Comparison of ENCODE assay signal across 20 cellular contexts in the genomic region with DNA sequence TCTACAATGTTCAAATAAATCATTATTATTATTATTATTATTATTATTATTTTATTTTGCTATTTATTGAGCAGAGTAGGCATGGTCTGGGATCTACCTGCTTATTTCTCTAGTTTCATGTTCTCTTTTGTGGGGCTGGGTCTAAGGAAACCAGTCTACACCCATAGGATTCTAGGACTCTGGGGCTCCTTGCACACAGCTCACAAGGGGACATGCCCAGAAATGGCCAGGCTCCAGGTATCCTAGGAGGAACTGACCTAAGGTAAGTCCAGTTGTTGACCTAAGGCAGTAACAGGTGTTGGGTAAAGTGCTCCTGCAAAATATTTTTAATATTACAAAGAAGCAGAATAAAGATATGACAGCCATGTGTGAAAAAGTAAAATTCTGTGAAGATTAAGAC.
DNase-seq lines count a peak whose midpoint lies in the region; ATAC-seq and TF ChIP-seq lines count a peak whose summit lies in the region.
"Had no signal": no experiment of that assay in that cellular context is flagged by ENCODE, and none has a peak within 500 bp of the region (broad histone marks: within the 10 kb centered on the region; RNA-seq: fewer than 3 reads in every experiment).

No MANE protein-coding gene starts in this region.

- ATAC-seq in activated B cell treated with CpG ODN at 0.5 μM for 24 hours (ENCODE audit: low read depth) (no peak), GM21619 (IDR thresholded peaks at IDR 0.05; ENCODE audit: unreplicated experiment) (no peak), GM19328 (IDR thresholded peaks at IDR 0.05; ENCODE audit: unreplicated experiment) (no peak), lower lobe of right lung (no peak)

- H3K9me3 ChIP-seq in OCI-LY3 (ENCODE audit: insufficient read depth, low read length) (no peaks in the 10 kb centered on the region), lower lobe of right lung (no peaks in the 10 kb centered on the region)
- H3K9me3 ChIP-seq: Peyer's patch had no signal

- H3K4me2 ChIP-seq in OCI-LY3 (ENCODE audit: low read length) = peak overlapping the region; percentile 57

- no peaks in the 10 kb centered on the region for H4K20me1 ChIP-seq in OCI-LY3 (ENCODE audit: insufficient read depth, low read length)
- H4K20me1 ChIP-seq: BLaER1 treated with 17β-estradiol and CSF1 and Interleukin-3, amounts not matched to agents 10 nM and 100 nM had no signal

- H3K4me1 ChIP-seq in OCI-LY3 (ENCODE audit: low read length) (peaks cover 96% of the 10 kb centered on the region), lower lobe of right lung (peaks cover 21% of the 10 kb centered on the region)

- H3K27ac Mint-ChIP-seq in Calu3 (ENCODE audit: unreplicated experiment) (peak overlapping the region; percentile 100), activated B cell treated with CpG ODN at 0.5 μM for 24 hours (peak overlapping the region; percentile 37), nephron (peak overlapping the region in 2 of 3 experiments; percentile 16 to 51)
- H3K27ac Mint-ChIP-seq: CD4-positive, alpha-beta memory T cell had no signal

- H3K27ac ChIP-seq in OCI-LY3 (ENCODE audit: low read length) (peak overlapping the region; percentile 98), lower lobe of right lung (no peak overlapping the region)

- H3K27me3 Mint-ChIP-seq in Calu3 (ENCODE audit: unreplicated experiment) = no peaks in the 10 kb centered on the region
- H3K27me3 Mint-ChIP-seq in activated B cell treated with CpG ODN at 0.5 μM for 24 hours = no peaks in the 10 kb centered on the region
- no peaks in the 10 kb centered on the region for H3K27me3 Mint-ChIP-seq in nephron (ENCODE audit: low read depth)
- H3K27me3 Mint-ChIP-seq: CD4-positive, alpha-beta memory T cell had no signal

- TF ChIP-seq CTCF in Calu3 (IDR thresholded peaks at IDR 0.05; ENCODE audit: unreplicated experiment) (no peak), OCI-LY3 (IDR thresholded peaks at IDR 0.05; ENCODE audit: low read depth, low read length) (no peak), activated B cell treated with CpG ODN at 0.5 μM for 24 hours (IDR thresholded peaks at IDR 0.05) (no peak), nephron (IDR thresholded peaks at IDR 0.05; ENCODE audit: unreplicated experiment in 3 of 3) (no peak), lower lobe of right lung (IDR thresholded peaks at IDR 0.05) (no peak)

- POLR2A ChIA-PET in activated B cell treated with CpG ODN at 0.5 μM for 24 hours (lab: Charles Lee) = interaction anchor here (0.6 to 2.1 kb wide), 8 partner anchors 9 to 160 kb away, joined by 3 to 17 read pairs (median 4); no protein-coding TSS in a partner anchor

- H3K4me3 ChIP-seq in OCI-LY3 (ENCODE audit: low read length) = no peak overlapping the region
- no peak overlapping the region for H3K4me3 ChIP-seq in lower lobe of right lung
- H3K4me3 ChIP-seq: BLaER1 treated with 17β-estradiol and CSF1 and Interleukin-3, amounts not matched to agents 10 nM and 100 nM; Peyer's patch had no signal

- H3K36me3 Mint-ChIP-seq in Calu3 (ENCODE audit: insufficient read depth, unreplicated experiment) (peaks cover 23% of the 10 kb centered on the region), activated B cell treated with CpG ODN at 0.5 μM for 24 hours (ENCODE audit: low read depth) (no peaks in the 10 kb centered on the region), nephron (ENCODE audit: low read depth) (no peaks in the 10 kb centered on the region)
- H3K36me3 Mint-ChIP-seq: CD4-positive, alpha-beta memory T cell had no signal

- CTCF ChIA-PET in Calu3 (lab: Charles Lee) = interaction anchor here (0.6 to 2.4 kb wide), 3 partner anchors 10 to 432 kb away, joined by 3 to 10 read pairs (median 10); no protein-coding TSS in a partner anchor
- CTCF ChIA-PET in activated B cell treated with CpG ODN at 0.5 μM for 24 hours (lab: Charles Lee) = interaction anchor here (1.0 to 1.2 kb wide), 2 partner anchors 25 to 103 kb away, joined by 3 read pairs; no protein-coding TSS in a partner anchor

- DNase-seq in Calu3 (no peak), activated B cell treated with CpG ODN at 0.5 μM for 24 hours (no peak), NCI-H524 treated with DMSO at 0.1 percent for 48 hours (lab: John Stamatoyannopoulos, UW) (no peak), lower lobe of right lung (no peak)
- DNase-seq: ACHN; CD4-positive, alpha-beta memory T cell; DMS153; KBM-7; MM.1S; NCI-H1048; NCI-H1436; NCI-H187 treated with DMSO at 0.1 percent for 48 hours; NCI-H2107; NCI-H748 treated with DMSO at 0.1 percent for 48 hours; Peyer's patch had no signal

- H3K9me3 Mint-ChIP-seq in Calu3 (ENCODE audit: low read depth, unreplicated experiment) (no peaks in the 10 kb centered on the region), activated B cell treated with CpG ODN at 0.5 μM for 24 hours (peaks cover 4% of the 10 kb centered on the region), nephron (no peaks in the 10 kb centered on the region)
- H3K9me3 Mint-ChIP-seq: CD4-positive, alpha-beta memory T cell had no signal

- peaks cover 74% of the 10 kb centered on the region for H3K4me1 Mint-ChIP-seq in Calu3 (ENCODE audit: low read depth, unreplicated experiment)
- peaks cover 83% of the 10 kb centered on the region for H3K4me1 Mint-ChIP-seq in activated B cell treated with CpG ODN at 0.5 μM for 24 hours
- peaks cover 70% of the 10 kb centered on the region for H3K4me1 Mint-ChIP-seq in nephron

- H2AFZ ChIP-seq in OCI-LY3 (ENCODE audit: low read depth, low read length) = no peak overlapping the region

- H3K4me3 Mint-ChIP-seq in Calu3 (ENCODE audit: low read depth, unreplicated experiment) (no peak overlapping the region), activated B cell treated with CpG ODN at 0.5 μM for 24 hours (no peak overlapping the region), nephron (no peak overlapping the region)
- H3K4me3 Mint-ChIP-seq: CD4-positive, alpha-beta memory T cell had no signal

- H3K79me2 ChIP-seq in OCI-LY3 (ENCODE audit: low read length) = peaks cover 11% of the 10 kb centered on the region

- BruUV-seq in Calu3 (replicated peaks; lab: Mats Ljungman, UMichigan) = no TSS peak

- H3K27me3 ChIP-seq in OCI-LY3 (ENCODE audit: low read depth, low read length) = no peaks in the 10 kb centered on the region
- no peaks in the 10 kb centered on the region for H3K27me3 ChIP-seq in lower lobe of right lung (ENCODE audit: low read depth)
- H3K27me3 ChIP-seq: BLaER1 treated with 17β-estradiol and CSF1 and Interleukin-3, amounts not matched to agents 10 nM and 100 nM; Peyer's patch had no signal

- no peaks in the 10 kb centered on the region for H3K36me3 ChIP-seq in OCI-LY3 (replicated peaks; ENCODE audit: low read depth, low read length)
- no peaks in the 10 kb centered on the region for H3K36me3 ChIP-seq in lower lobe of right lung
- H3K36me3 ChIP-seq: BLaER1 treated with 17β-estradiol and CSF1 and Interleukin-3, amounts not matched to agents 10 nM and 100 nM; Peyer's patch had no signal

- H3K9ac ChIP-seq in OCI-LY3 (ENCODE audit: low read length) = peak overlapping the region; percentile 77

- intact Hi-C loops in Calu3 (cut with micrococcal nuclease; ENCODE audit: unreplicated experiment) (loop anchor here (5.0 kb wide), 1 partner anchor 270 kb away; no protein-coding TSS in a partner anchor), activated B cell treated with CpG ODN at 0.5 μM for 24 hours (cut with micrococcal nuclease) (loop anchor here (1.0 kb wide), 1 partner anchor 9 kb away; no protein-coding TSS in a partner anchor), lower lobe of right lung (cut with DNase I) (no loop called here)

Comparison
In these comparisons a context has a peak if more than half of its experiments do, and no peak if none do; other contexts are left out.
1. H3K27ac Mint-ChIP-seq: peak in every context shown above with its lines; median percentile 100 in Calu3; 37 in activated B cell treated with CpG ODN at 0.5 μM for 24 hours; 34 in nephron.